ENCODE assay signal across 19 cellular contexts in genomic region chr6:125222531-125223455, GRCh38.
A peak's percentile ranks its signal among the peaks of the same experiment; 100 is the strongest.
DNase-seq lines count a peak whose midpoint lies in the region; ATAC-seq and TF ChIP-seq lines count a peak whose summit lies in the region.
"Had no signal": no experiment of that assay in that cellular context is flagged by ENCODE, and none has a peak within 500 bp of the region (broad histone marks: within the 10 kb centered on the region; RNA-seq: fewer than 3 reads in every experiment).

No MANE protein-coding gene starts in this region.

- H3K9me3 ChIP-seq in heart right ventricle (no peaks in the 10 kb centered on the region), muscle layer of colon (ENCODE audit: low read length) (no peaks in the 10 kb centered on the region), tibial artery (no peaks in the 10 kb centered on the region)
- H3K9me3 ChIP-seq: BE2C, uterus had no signal

- 64 to 76% methylated on average over 4 of the region's 4 CpGs for WGBS in heart right ventricle, 2 donors

- TF ChIP-seq CTCF in heart right ventricle (IDR thresholded peaks at IDR 0.05) (no peak), tibial artery (IDR thresholded peaks at IDR 0.05) (no peak)

- no peaks in the 10 kb centered on the region for H3K4me1 Mint-ChIP-seq in activated T-cell treated with anti-CD3 and anti-CD28 coated beads, Interleukin-2, amount 50 U/mL, for 4 hours (ENCODE audit: low read depth)
- no peaks in the 10 kb centered on the region for H3K4me1 Mint-ChIP-seq in activated CD4-positive, alpha-beta T cell treated with anti-CD3 and anti-CD28 coated beads, Interleukin-2, amount 10 ng/mL, durations not matched to agents 7 days and 5 days

- peaks cover 4% of the 10 kb centered on the region for H3K27me3 Mint-ChIP-seq in activated T-cell treated with anti-CD3 and anti-CD28 coated beads, Interleukin-2, amount 50 U/mL, for 4 hours (ENCODE audit: low read depth)
- peaks cover 10% of the 10 kb centered on the region for H3K27me3 Mint-ChIP-seq in activated CD4-positive, alpha-beta T cell treated with anti-CD3 and anti-CD28 coated beads, Interleukin-2, amount 10 ng/mL, durations not matched to agents 7 days and 5 days

- H3K27me3 ChIP-seq in heart right ventricle (no peaks in the 10 kb centered on the region), muscle layer of colon (ENCODE audit: control insufficient read depth in 1 of 2, insufficient read depth in 2 of 2, low read length in 2 of 2) (no peaks in the 10 kb centered on the region), tibial artery (no peaks in the 10 kb centered on the region)
- H3K27me3 ChIP-seq: uterus had no signal

- POLR2A ChIA-PET in activated CD4-positive, alpha-beta T cell treated with anti-CD3 and anti-CD28 coated beads, Interleukin-2, amount 10 ng/mL, durations not matched to agents 7 days and 5 days (lab: Charles Lee), result no interaction called here

- no peak overlapping the region for H3K9ac ChIP-seq in muscle layer of colon (ENCODE audit: low read length)

- intact Hi-C loops in heart right ventricle (cut with DNase I) (loop anchor here in 4 of 10 donors (5.0 to 10.0 kb wide), 2 partner anchors 68 to 70 kb away; partner anchors contain the start of gene TPD52L1 (in 4 of the 4)), cardiac septum (cut with DNase I) (no loop called here), tibial artery (cut with DNase I; ENCODE audit: low total_unique reads) (no loop called here)

- DNase-seq in heart right ventricle, result no peak
- no peak for DNase-seq in cardiac septum (ENCODE audit: low spot score)
- no peak for DNase-seq in tibial artery
- DNase-seq in activated T-cell treated with anti-CD3 and anti-CD28 coated beads, Interleukin-2, amount 50 U/mL, for 4 hours, result no peak
- no peak for DNase-seq in activated CD4-positive, alpha-beta T cell treated with anti-CD3 and anti-CD28 coated beads, Interleukin-2, amount 10 ng/mL, durations not matched to agents 7 days and 5 days
- DNase-seq: activated naive CD4-positive, alpha-beta T cell treated with anti-CD3 and anti-CD28 coated beads, Interleukin-2, amount 50 U/mL, for 16 hours; BE2C; COR-L47; kidney; NCI-H524; RPMI8226; stimulated activated CD4-positive, alpha-beta T cell treated with anti-CD3 and anti-CD28 coated beads, Interleukin-12 subunit alpha, Interleukin-12 subunit beta, amount 100 ng/mL, for 4 hours; SW 1271; uterus had no signal

- H3K36me3 Mint-ChIP-seq in activated T-cell treated with anti-CD3 and anti-CD28 coated beads, Interleukin-2, amount 50 U/mL, for 4 hours (ENCODE audit: insufficient read depth), result no peaks in the 10 kb centered on the region
- no peaks in the 10 kb centered on the region for H3K36me3 Mint-ChIP-seq in activated CD4-positive, alpha-beta T cell treated with anti-CD3 and anti-CD28 coated beads, Interleukin-2, amount 10 ng/mL, durations not matched to agents 7 days and 5 days (ENCODE audit: low read depth)

- no peak overlapping the region for H3K4me3 ChIP-seq in heart right ventricle
- no peak overlapping the region for H3K4me3 ChIP-seq in muscle layer of colon (ENCODE audit: low read depth in 1 of 2, low read length in 2 of 2)
- no peak overlapping the region for H3K4me3 ChIP-seq in tibial artery
- H3K4me3 ChIP-seq: uterus had no signal

- H3K36me3 ChIP-seq in heart right ventricle, result no peaks in the 10 kb centered on the region
- H3K36me3 ChIP-seq in muscle layer of colon (ENCODE audit: insufficient read depth, low read length), result no peaks in the 10 kb centered on the region
- no peaks in the 10 kb centered on the region for H3K36me3 ChIP-seq in tibial artery
- H3K36me3 ChIP-seq: BE2C, uterus had no signal

- H3K4me3 Mint-ChIP-seq in activated T-cell treated with anti-CD3 and anti-CD28 coated beads, Interleukin-2, amount 50 U/mL, for 4 hours, result no peak overlapping the region
- no peak overlapping the region for H3K4me3 Mint-ChIP-seq in activated CD4-positive, alpha-beta T cell treated with anti-CD3 and anti-CD28 coated beads, Interleukin-2, amount 10 ng/mL, durations not matched to agents 7 days and 5 days
- H3K4me3 Mint-ChIP-seq: dendritic cell treated with granulocyte-macrophage colony-stimulating factor and Interleukin-4, amounts not matched to agents 40 ng/mL and 50 ng/mL, for 4 days; neural crest cell had no signal

- ATAC-seq in heart right ventricle (no peak), HG03432 (IDR thresholded peaks at IDR 0.05; ENCODE audit: unreplicated experiment) (no peak)
- ATAC-seq in activated T-cell treated with anti-CD3 and anti-CD28 coated beads, Interleukin-2, amount 50 U/mL, for 4 hours, result no peak

- no peaks in the 10 kb centered on the region for H3K9me3 Mint-ChIP-seq in activated T-cell treated with anti-CD3 and anti-CD28 coated beads, Interleukin-2, amount 50 U/mL, for 4 hours
- H3K9me3 Mint-ChIP-seq in activated CD4-positive, alpha-beta T cell treated with anti-CD3 and anti-CD28 coated beads, Interleukin-2, amount 10 ng/mL, durations not matched to agents 7 days and 5 days, result no peaks in the 10 kb centered on the region
- H3K9me3 Mint-ChIP-seq: dendritic cell treated with granulocyte-macrophage colony-stimulating factor and Interleukin-4, amounts not matched to agents 40 ng/mL and 50 ng/mL, for 4 days; neural crest cell had no signal

- CTCF ChIA-PET in activated CD4-positive, alpha-beta T cell treated with anti-CD3 and anti-CD28 coated beads, Interleukin-2, amount 10 ng/mL, durations not matched to agents 7 days and 5 days (lab: Charles Lee), result no interaction called here

- H3K4me1 ChIP-seq in heart right ventricle (peaks cover 10 to 57% (median 41%) of the 10 kb centered on the region in 9 donors), muscle layer of colon (ENCODE audit: insufficient read depth, low read length) (peaks cover 33% of the 10 kb centered on the region), tibial artery (peaks cover 0 to 51% (median 29%) of the 10 kb centered on the region in 4 donors)
- H3K4me1 ChIP-seq: BE2C, uterus had no signal

- H3K27ac ChIP-seq in heart right ventricle, result peak overlapping the region in 6 of 10 donors; percentile 23 to 84 (median 48)
- peak overlapping the region; percentile 6 for H3K27ac ChIP-seq in cingulate gyrus (ENCODE audit: low read depth, low read length)
- H3K27ac ChIP-seq in muscle layer of colon (ENCODE audit: low read depth, low read length), result peak overlapping the region; percentile 41
- H3K27ac ChIP-seq in tibial artery, result peak overlapping the region; percentile 72 to 76
- H3K27ac ChIP-seq: uterus had no signal

- H3K27ac Mint-ChIP-seq in activated CD4-positive, alpha-beta T cell treated with anti-CD3 and anti-CD28 coated beads, Interleukin-2, amount 10 ng/mL, durations not matched to agents 7 days and 5 days, result no peak overlapping the region
- H3K27ac Mint-ChIP-seq: dendritic cell treated with granulocyte-macrophage colony-stimulating factor and Interleukin-4, amounts not matched to agents 40 ng/mL and 50 ng/mL, for 4 days had no signal

Comparison
In these comparisons a context has a peak if more than half of its experiments do, and no peak if none do; other contexts are left out.
1. H3K27ac ChIP-seq: peak in every context shown above with its lines; median percentile 74 in tibial artery; 48 in heart right ventricle; 41 in muscle layer of colon; 6 in cingulate gyrus.